Comparison of ENCODE assay signal across 9 cellular contexts in the genomic region with DNA sequence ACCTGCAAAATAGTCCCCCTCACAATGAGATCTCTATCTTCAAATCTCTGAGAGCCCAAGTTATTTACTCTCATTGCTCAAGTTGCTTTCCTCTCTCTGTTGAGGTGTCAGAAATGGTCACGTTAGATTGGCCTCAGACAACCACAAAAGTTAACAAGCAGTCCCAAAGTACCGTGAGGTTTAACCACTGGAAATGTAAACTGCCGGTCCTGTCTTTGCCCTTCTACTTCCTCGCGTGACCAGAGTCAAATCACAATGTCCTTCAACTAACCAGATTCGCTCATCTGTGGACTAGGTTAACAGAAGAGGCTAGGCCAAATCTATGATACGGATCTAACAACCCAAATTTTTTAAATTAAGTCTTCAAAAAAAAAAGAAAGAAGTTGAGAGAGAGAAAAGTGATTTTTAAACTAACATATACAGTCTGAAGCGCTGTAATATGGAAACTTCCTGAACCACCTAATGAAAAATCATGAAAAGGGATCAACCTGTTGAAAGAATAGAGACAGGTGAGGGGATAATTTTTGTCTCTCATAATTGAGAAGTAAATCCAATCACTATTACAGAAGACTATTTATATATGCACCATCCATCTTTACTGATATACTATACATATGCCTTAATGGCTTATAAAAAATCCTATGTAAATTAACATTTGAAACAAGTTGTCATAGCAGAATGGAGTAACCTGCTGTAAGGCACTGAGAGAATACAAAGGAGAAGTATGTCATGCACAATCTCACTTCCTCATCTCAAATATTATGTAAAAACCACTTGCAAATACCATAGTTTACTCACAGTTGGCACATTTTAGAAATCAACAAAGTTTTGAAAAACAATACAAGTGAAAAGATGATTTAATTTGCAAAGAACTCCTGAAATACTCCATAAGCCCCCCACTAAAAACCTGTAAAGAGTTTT. TPM values are rescaled to one million over a fixed set of nuclear protein-coding genes. Genes with fewer than 3 reads are reported as not detected.
DNase-seq lines count a peak whose midpoint lies in the region; ATAC-seq and TF ChIP-seq lines count a peak whose summit lies in the region.
"Had no signal": no experiment of that assay in that cellular context is flagged by ENCODE, and none has a peak within 500 bp of the region (broad histone marks: within the 10 kb centered on the region; RNA-seq: fewer than 3 reads in every experiment).

No MANE protein-coding gene starts in this region.

- CTCF ChIA-PET in OCI-LY7 (lab: Charles Lee; ENCODE audit: unreplicated experiment) = interaction anchor here (1.2 kb wide), 1 partner anchor 14 kb away, joined by 4 read pairs; no protein-coding TSS in a partner anchor

- H3K27ac ChIP-seq in OCI-LY7 (ENCODE audit: low read depth, low read length, poor library complexity, severe bottlenecking) (no peak overlapping the region), endodermal cell (ENCODE audit: low read depth, low read length) (no peak overlapping the region), MM.1S (ENCODE audit: low read length) (no peak overlapping the region)

- intact Hi-C loops in OCI-LY7 (cut with micrococcal nuclease; ENCODE audit: unreplicated experiment) = no loop called here

- BruUV-seq in OCI-LY7 (replicated peaks; lab: Mats Ljungman, UMichigan) = no TSS peak

- H3K9me2 ChIP-seq in OCI-LY7 (ENCODE audit: insufficient read depth, low read length) (no peaks in the 10 kb centered on the region), MM.1S (replicated peaks; ENCODE audit: insufficient read depth, low read length) (no peaks in the 10 kb centered on the region)
- H3K9me2 ChIP-seq: SK-N-SH had no signal

- H3K9me3 ChIP-seq in OCI-LY7 (ENCODE audit: low read length) = no peaks in the 10 kb centered on the region
- H3K9me3 ChIP-seq in endodermal cell (ENCODE audit: control insufficient read depth, low read length) = no peaks in the 10 kb centered on the region
- H3K9me3 ChIP-seq in MM.1S (replicated peaks; ENCODE audit: insufficient read depth, low read length) = no peaks in the 10 kb centered on the region
- H3K9me3 ChIP-seq: SK-N-SH had no signal

- H3K27ac Mint-ChIP-seq in naive thymus-derived CD8-positive, alpha-beta T cell = peak overlapping the region in 3 of 10 donors; percentile 92 to 96 (median 93)
- no peak overlapping the region for H3K27ac Mint-ChIP-seq in endodermal cell

- H4K20me1 ChIP-seq in OCI-LY7 (ENCODE audit: insufficient read depth, low read length) (no peaks in the 10 kb centered on the region), MM.1S (ENCODE audit: insufficient read depth, low read length) (no peaks in the 10 kb centered on the region)

- no peaks in the 10 kb centered on the region for H3K27me3 Mint-ChIP-seq in naive thymus-derived CD8-positive, alpha-beta T cell
- H3K27me3 Mint-ChIP-seq in endodermal cell (ENCODE audit: insufficient read depth) = peaks cover 9% of the 10 kb centered on the region

- peaks cover 0 to 1% (median 0%) of the 10 kb centered on the region in 9 donors for H3K9me3 Mint-ChIP-seq in naive thymus-derived CD8-positive, alpha-beta T cell
- H3K9me3 Mint-ChIP-seq in endodermal cell = no peaks in the 10 kb centered on the region

- peak overlapping the region in 9 of 10 donors; percentile 34 to 78 (median 65) for H3K4me3 Mint-ChIP-seq in naive thymus-derived CD8-positive, alpha-beta T cell
- no peak overlapping the region for H3K4me3 Mint-ChIP-seq in endodermal cell

- TF ChIP-seq CTCF in OCI-LY7 (conservative IDR thresholded peaks at IDR 0.05; ENCODE audit: low read length) (no peak), endodermal cell (conservative IDR thresholded peaks at IDR 0.05) (no peak), MM.1S (IDR thresholded peaks at IDR 0.05; ENCODE audit: low read length) (no peak)

- no peaks in the 10 kb centered on the region for H3F3A ChIP-seq in MM.1S (ENCODE audit: insufficient read depth, low read length)

- H2AFZ ChIP-seq in OCI-LY7 (ENCODE audit: low read length) = peak overlapping the region; percentile 43; the same call in 1 of the 2 replicates
- H2AFZ ChIP-seq in MM.1S (ENCODE audit: low read length) = no peak overlapping the region

- peaks cover 21% of the 10 kb centered on the region for H3K4me1 ChIP-seq in OCI-LY7 (ENCODE audit: insufficient read depth, low read length, poor library complexity, severe bottlenecking)
- H3K4me1 ChIP-seq in endodermal cell (ENCODE audit: control insufficient read depth, insufficient read depth, low read length) = no peaks in the 10 kb centered on the region
- no peaks in the 10 kb centered on the region for H3K4me1 ChIP-seq in MM.1S (ENCODE audit: low read length)

- H3K4me2 ChIP-seq in OCI-LY7 (ENCODE audit: low read length) (peak overlapping the region; percentile 7; the same call in 1 of the 2 replicates), MM.1S (ENCODE audit: low read depth, low read length) (no peak overlapping the region)

- POLR2A ChIA-PET in OCI-LY7 (lab: Charles Lee) = interaction anchor here (0.7 to 1.8 kb wide), 2 partner anchors 14 to 99 kb away, joined by 5 to 8 read pairs; no protein-coding TSS in a partner anchor
- POLR2A ChIA-PET in naive thymus-derived CD8-positive, alpha-beta T cell (lab: Charles Lee) = interaction anchor here (0.7 to 4.6 kb wide), 8 partner anchors 12 to 117 kb away, joined by 3 to 60 read pairs (median 6); a partner anchor contains a TSS

- H3K36me3 Mint-ChIP-seq in naive thymus-derived CD8-positive, alpha-beta T cell = peaks cover 0 to 4% (median 0%) of the 10 kb centered on the region in 3 donors
- H3K36me3 Mint-ChIP-seq in endodermal cell (ENCODE audit: low read depth) = no peaks in the 10 kb centered on the region

- H3K4me3 ChIP-seq in OCI-LY7 (ENCODE audit: low read depth, low read length, poor library complexity, severe bottlenecking) = no peak overlapping the region
- H3K4me3 ChIP-seq in endodermal cell (ENCODE audit: low read length) = no peak overlapping the region
- no peak overlapping the region for H3K4me3 ChIP-seq in MM.1S (ENCODE audit: low read length)

- H3K9ac ChIP-seq in endodermal cell (ENCODE audit: extremely low read depth, low read length, poor library complexity, severe bottlenecking) (no peak overlapping the region), MM.1S (ENCODE audit: low read length) (no peak overlapping the region)
- H3K9ac ChIP-seq: SK-N-SH had no signal

- H3K36me3 ChIP-seq in OCI-LY7 (ENCODE audit: insufficient read depth, low read length) (no peaks in the 10 kb centered on the region), endodermal cell (ENCODE audit: control insufficient read depth, insufficient read depth, low read length) (no peaks in the 10 kb centered on the region), MM.1S (replicated peaks; ENCODE audit: insufficient read depth, low read length) (no peaks in the 10 kb centered on the region)

- no peaks in the 10 kb centered on the region for H3K27me3 ChIP-seq in endodermal cell (ENCODE audit: control insufficient read depth, insufficient read depth, low read length, poor library complexity, severe bottlenecking)
- H3K27me3 ChIP-seq in MM.1S (replicated peaks; ENCODE audit: insufficient read depth, low read length) = no peaks in the 10 kb centered on the region

- WGBS in endodermal cell (ENCODE audit: insufficient coverage in 1 of 2, insufficient read length in 1 of 2), 2 experiments = 95 to 98% methylated on average over 5 to 7 of the region's 8 CpGs

- ATAC-seq in GM18907 (IDR thresholded peaks at IDR 0.05; ENCODE audit: unreplicated experiment) (peak; percentile 63), HG02763 (IDR thresholded peaks at IDR 0.05; ENCODE audit: unreplicated experiment) (peak; percentile 42)
- ATAC-seq in naive thymus-derived CD8-positive, alpha-beta T cell = no peak

- H3K79me2 ChIP-seq in OCI-LY7 (ENCODE audit: insufficient read depth, low read depth, low read length) = no peaks in the 10 kb centered on the region
- H3K79me2 ChIP-seq in MM.1S (ENCODE audit: low read length) = no peaks in the 10 kb centered on the region

- peaks cover 10 to 27% (median 15%) of the 10 kb centered on the region in 4 donors for H3K4me1 Mint-ChIP-seq in naive thymus-derived CD8-positive, alpha-beta T cell
- H3K4me1 Mint-ChIP-seq in endodermal cell = no peaks in the 10 kb centered on the region

- DNase-seq in OCI-LY7 (ENCODE audit: low spot score) (peak; percentile 27), endodermal cell (no peak), OCI-M2 (lab: John Stamatoyannopoulos, UW; ENCODE audit: unreplicated experiment) (no peak), SW480 (ENCODE audit: low spot score) (no peak), MM.1S (no peak)
- DNase-seq in naive thymus-derived CD8-positive, alpha-beta T cell = peak in 3 of 10 donors; percentile 38 to 40 (median 38)
- DNase-seq: SK-N-SH had no signal

RNA-seq across cellular contexts. Expression of a gene that starts 3.3 kb away (rescaled TPM):
- 0.73 and 1.4 TPM in 2 replicates for total RNA-seq in OCI-LY7 (2014; rRNA removed; shearing (Covaris generic))
- total RNA-seq in OCI-LY7 (2022) = 0.63 and 0.74 TPM in 2 replicates
- 100 to 1,000 TPM; 157 to 161 TPM for total RNA-seq in naive thymus-derived CD8-positive, alpha-beta T cell
- polyA plus RNA-seq in naive thymus-derived CD8-positive, alpha-beta T cell = 100 to 1,000 TPM; 120 to 195 (median 159) TPM
- under 1 TPM; 0.40 to 0.55 TPM for total RNA-seq in endodermal cell
- polyA plus RNA-seq in endodermal cell (2013, experiment 1 of 2) = not detected
- not detected for polyA plus RNA-seq in endodermal cell (2013, experiment 2 of 2)
- polyA plus RNA-seq: SK-N-SH had no signal

RNA-seq across cellular contexts. Expression of a gene that starts 24.0 kb away (rescaled TPM):
- 1.9 and 2.2 TPM in 2 replicates for total RNA-seq in OCI-LY7 (2014; rRNA removed; shearing (Covaris generic))
- total RNA-seq in OCI-LY7 (2022) (5.8 and 6.9 TPM in 2 replicates), endodermal cell (1 to 10 TPM; 4.1 to 5.7 TPM)
- total RNA-seq in naive thymus-derived CD8-positive, alpha-beta T cell = 10 to 100 TPM; 11.2 to 12.6 TPM
- polyA plus RNA-seq in naive thymus-derived CD8-positive, alpha-beta T cell = 1 to 10 TPM; 1.9 to 3.4 (median 3.2) TPM
- 0.32 TPM for polyA plus RNA-seq in endodermal cell (2013, experiment 1 of 2)
- 0.54 TPM for polyA plus RNA-seq in endodermal cell (2013, experiment 2 of 2)

RNA-seq across cellular contexts. Expression of a gene that starts 36.0 kb away (rescaled TPM):
- not detected in 2 replicates for total RNA-seq in OCI-LY7 (2014; rRNA removed; shearing (Covaris generic))
- total RNA-seq in OCI-LY7 (2022) = not detected in 2 replicates
- 1 to 10 TPM; 2.8 to 3.1 TPM for total RNA-seq in naive thymus-derived CD8-positive, alpha-beta T cell
- 1 to 10 TPM in 2 of 3 donors, under 1 TPM in 1; 0.94 to 3.1 (median 1.2) TPM for polyA plus RNA-seq in naive thymus-derived CD8-positive, alpha-beta T cell
- 1 to 10 TPM; 3.2 to 4.4 TPM for total RNA-seq in endodermal cell
- polyA plus RNA-seq in endodermal cell (2013, experiment 1 of 2) = 1.1 TPM
- polyA plus RNA-seq in endodermal cell (2013, experiment 2 of 2) = 0.33 TPM

RNA-seq across cellular contexts. Expression of a gene that starts 51.7 kb away (rescaled TPM):
- 0.06 TPM in 1 of 2 replicates, not detected in the other for total RNA-seq in OCI-LY7 (2014; rRNA removed; shearing (Covaris generic))
- total RNA-seq in OCI-LY7 (2022) = 0.10 TPM in 1 of 2 replicates, not detected in the other
- not detected for total RNA-seq in naive thymus-derived CD8-positive, alpha-beta T cell
- polyA plus RNA-seq in naive thymus-derived CD8-positive, alpha-beta T cell = not detected
- under 1 TPM; 0.11 to 0.20 TPM for total RNA-seq in endodermal cell
- polyA plus RNA-seq in endodermal cell (2013, experiment 1 of 2) = 0.32 TPM
- 0.17 TPM for polyA plus RNA-seq in endodermal cell (2013, experiment 2 of 2)

Comparison
In these comparisons a context has a peak if more than half of its experiments do, and no peak if none do; other contexts are left out.
1. ATAC-seq: peak in GM18907 (single experiment) and HG02763 (single experiment); none in naive thymus-derived CD8-positive, alpha-beta T cell (0 of 2).
2. RNA of a gene that starts 3.3 kb away (total RNA-seq): 157 to 161 TPM in naive thymus-derived CD8-positive, alpha-beta T cell; 0.63 to 1.4 TPM in OCI-LY7 and 0.40 to 0.55 TPM in endodermal cell; every median in the first group is over 10 times any median in the second.